ENCODE assay signal across 8 cellular contexts in the genomic region with DNA sequence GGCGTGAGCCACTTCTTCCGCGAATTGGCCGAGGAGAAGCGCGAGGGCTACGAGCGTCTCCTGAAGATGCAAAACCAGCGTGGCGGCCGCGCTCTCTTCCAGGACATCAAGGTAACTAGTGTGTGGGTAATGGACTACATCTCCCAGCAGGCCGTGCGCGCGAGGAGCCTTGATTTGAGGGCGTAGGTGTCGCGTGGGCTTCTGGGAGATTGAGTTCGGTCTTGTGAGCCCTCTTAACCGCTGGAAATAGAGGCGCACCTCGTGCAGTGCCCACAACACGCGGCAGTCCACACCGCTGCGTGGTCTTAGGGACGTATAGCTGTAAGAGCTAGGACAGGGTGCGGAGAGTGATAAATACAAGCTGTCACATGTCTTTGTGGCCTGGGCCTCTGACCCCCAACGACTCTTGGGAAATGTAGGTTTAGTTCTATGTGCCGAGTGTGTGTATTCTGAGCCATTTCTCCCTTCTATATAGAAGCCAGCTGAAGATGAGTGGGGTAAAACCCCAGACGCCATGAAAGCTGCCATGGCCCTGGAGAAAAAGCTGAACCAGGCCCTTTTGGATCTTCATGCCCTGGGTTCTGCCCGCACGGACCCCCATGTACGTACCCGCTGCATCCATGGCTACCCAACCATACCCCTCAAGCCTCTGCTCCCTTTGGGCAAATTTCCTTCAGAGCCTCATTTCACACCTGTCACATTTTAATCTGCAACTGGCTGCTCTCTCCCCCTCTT. TPM values are rescaled to one million over a fixed set of nuclear protein-coding genes. Genes with fewer than 3 reads are reported as not detected.
DNase-seq lines count a peak whose midpoint lies in the region; ATAC-seq and TF ChIP-seq lines count a peak whose summit lies in the region.

No MANE protein-coding gene starts in this region.

- peak overlapping the region; percentile 97 for H3K27ac Mint-ChIP-seq in activated CD8-positive, alpha-beta memory T cell treated with anti-CD3 and anti-CD28 coated beads, Interleukin-2, amount 10 ng/mL, durations not matched to agents 7 days and 5 days
- peak overlapping the region; percentile 94 to 99 for H3K27ac Mint-ChIP-seq in effector memory CD8-positive, alpha-beta T cell

- H3K9ac ChIP-seq in mesendoderm (ENCODE audit: low read length) = peak overlapping the region; percentile 95

- no CpG with 5 or more reads among the region's 36 CpGs for WGBS in mesendoderm (ENCODE audit: extremely low coverage, insufficient coverage, low lambda C conversion rate)

- no peak for TF ChIP-seq CTCF in 22Rv1 (IDR thresholded peaks at IDR 0.05)

- peaks cover 67% of the 10 kb centered on the region for H3K4me1 Mint-ChIP-seq in activated CD8-positive, alpha-beta memory T cell treated with anti-CD3 and anti-CD28 coated beads, Interleukin-2, amount 10 ng/mL, durations not matched to agents 7 days and 5 days
- peaks cover 52 to 63% of the 10 kb centered on the region in 2 donors for H3K4me1 Mint-ChIP-seq in effector memory CD8-positive, alpha-beta T cell (ENCODE audit: low read depth in 2 of 2)

- no peak overlapping the region for H3K18ac ChIP-seq in mesendoderm (ENCODE audit: low read length)

- peak overlapping the region; percentile 96 for H3K56ac ChIP-seq in mesendoderm (ENCODE audit: low read length)

- H3K9me3 Mint-ChIP-seq in activated CD8-positive, alpha-beta memory T cell treated with anti-CD3 and anti-CD28 coated beads, Interleukin-2, amount 10 ng/mL, durations not matched to agents 7 days and 5 days (ENCODE audit: low read depth) = no peaks in the 10 kb centered on the region
- no peaks in the 10 kb centered on the region for H3K9me3 Mint-ChIP-seq in effector memory CD8-positive, alpha-beta T cell

- H3K27me3 ChIP-seq in mesendoderm (ENCODE audit: insufficient read depth, low read length, poor library complexity) = no peaks in the 10 kb centered on the region

- peaks cover 16% of the 10 kb centered on the region for H3K4me1 ChIP-seq in mesendoderm (ENCODE audit: control insufficient read depth, low read depth, low read length)

- H3K79me1 ChIP-seq in mesendoderm (ENCODE audit: low read length) = peaks cover 6% of the 10 kb centered on the region

- no peak overlapping the region for H2BK120ac ChIP-seq in mesendoderm (ENCODE audit: low read depth, low read length)

- H3K4me2 ChIP-seq in mesendoderm (ENCODE audit: low read length) = peak overlapping the region; percentile 99

- no peak overlapping the region for H4K8ac ChIP-seq in mesendoderm (ENCODE audit: low read depth, low read length)

- H4K5ac ChIP-seq in mesendoderm (ENCODE audit: low read length) = no peak overlapping the region

- peaks cover 13% of the 10 kb centered on the region for H3K79me2 ChIP-seq in mesendoderm (ENCODE audit: control insufficient read depth, insufficient read depth, low read length)

- H3K27me3 Mint-ChIP-seq in activated CD8-positive, alpha-beta memory T cell treated with anti-CD3 and anti-CD28 coated beads, Interleukin-2, amount 10 ng/mL, durations not matched to agents 7 days and 5 days = no peaks in the 10 kb centered on the region
- no peaks in the 10 kb centered on the region for H3K27me3 Mint-ChIP-seq in effector memory CD8-positive, alpha-beta T cell

- no peak overlapping the region for H2BK15ac ChIP-seq in mesendoderm (replicated peaks; ENCODE audit: low read depth)

- peak overlapping the region; percentile 83 for H3K27ac ChIP-seq in 22Rv1
- peak overlapping the region; percentile 32 for H3K27ac ChIP-seq in mesendoderm (ENCODE audit: low read depth, low read length)

- DNase-seq in HK-2 (ENCODE audit: unreplicated experiment) = peak; percentile 73
- peak; percentile 53 for DNase-seq in NK-92 (lab: John Stamatoyannopoulos, UW; ENCODE audit: unreplicated experiment)
- peak; percentile 95 for DNase-seq in activated CD8-positive, alpha-beta memory T cell treated with anti-CD3 and anti-CD28 coated beads, Interleukin-2, amount 10 ng/mL, durations not matched to agents 7 days and 5 days
- DNase-seq in effector memory CD8-positive, alpha-beta T cell = peak; percentile 82 to 90 (median 85)
- DNase-seq in mesendoderm = peak; percentile 91
- DNase-seq in stimulated activated CD8-positive, alpha-beta memory T cell treated with anti-CD3 and anti-CD28 coated beads, Interleukin-15, amount 100 ng/mL, for 1 hour (ENCODE audit: low read depth) = peak; percentile 82

- H3K36me3 ChIP-seq in mesendoderm (ENCODE audit: control insufficient read depth, insufficient read depth, low read length) = no peaks in the 10 kb centered on the region

- H3K4me3 ChIP-seq in mesendoderm (ENCODE audit: low read length) = peak overlapping the region; percentile 99

- H2AK5ac ChIP-seq in mesendoderm (ENCODE audit: low read length) = peak overlapping the region; percentile 93

- peak overlapping the region; percentile 99 for H3K4me3 Mint-ChIP-seq in activated CD8-positive, alpha-beta memory T cell treated with anti-CD3 and anti-CD28 coated beads, Interleukin-2, amount 10 ng/mL, durations not matched to agents 7 days and 5 days
- H3K4me3 Mint-ChIP-seq in effector memory CD8-positive, alpha-beta T cell = peak overlapping the region; percentile 97 to 98

- ATAC-seq in GM18867 (IDR thresholded peaks at IDR 0.05; ENCODE audit: unreplicated experiment) = peak; percentile 31
- ATAC-seq in activated CD8-positive, alpha-beta memory T cell treated with anti-CD3 and anti-CD28 coated beads, Interleukin-2, amount 10 ng/mL, durations not matched to agents 7 days and 5 days = peak; percentile 34
- ATAC-seq in effector memory CD8-positive, alpha-beta T cell (replicated peaks) = peak; percentile 76

- H3K23ac ChIP-seq in mesendoderm (ENCODE audit: low read length) = peak overlapping the region; percentile 96

- no peak overlapping the region for H3K4ac ChIP-seq in mesendoderm (ENCODE audit: low read depth, low read length)

- CTCF ChIA-PET in activated CD8-positive, alpha-beta memory T cell treated with anti-CD3 and anti-CD28 coated beads, Interleukin-2, amount 10 ng/mL, durations not matched to agents 7 days and 5 days (lab: Charles Lee) = interaction anchor here (1.0 to 3.6 kb wide), 6 partner anchors 11 to 130 kb away, joined by 3 to 20 read pairs (median 6); partner anchors contain the start of genes GYS1, HSD17B14 and RUVBL2

- H2BK5ac ChIP-seq in mesendoderm (ENCODE audit: low read length) = no peak overlapping the region

- H3K36me3 Mint-ChIP-seq in activated CD8-positive, alpha-beta memory T cell treated with anti-CD3 and anti-CD28 coated beads, Interleukin-2, amount 10 ng/mL, durations not matched to agents 7 days and 5 days = peaks cover 41% of the 10 kb centered on the region
- peaks cover 65% of the 10 kb centered on the region for H3K36me3 Mint-ChIP-seq in effector memory CD8-positive, alpha-beta T cell (ENCODE audit: insufficient read depth)

RNA-seq across cellular contexts. Expression of gene FTL, which starts 0.9 kb away (rescaled TPM):
- 1,000 to 10,000 TPM; 1,380 to 1,403 TPM for total RNA-seq in activated CD8-positive, alpha-beta memory T cell treated with anti-CD3 and anti-CD28 coated beads, Interleukin-2, amount 10 ng/mL, durations not matched to agents 7 days and 5 days
- polyA plus RNA-seq in mesendoderm (2013, experiment 1 of 2) = 2,631 TPM
- polyA plus RNA-seq in mesendoderm (2013, experiment 2 of 2) = 2,464 TPM

RNA-seq across cellular contexts. Expression of gene BAX, which starts 11.3 kb away (rescaled TPM):
- total RNA-seq in activated CD8-positive, alpha-beta memory T cell treated with anti-CD3 and anti-CD28 coated beads, Interleukin-2, amount 10 ng/mL, durations not matched to agents 7 days and 5 days = 100 to 1,000 TPM; 359 to 377 TPM
- 77.7 TPM for polyA plus RNA-seq in mesendoderm (2013, experiment 1 of 2)
- 82.3 TPM for polyA plus RNA-seq in mesendoderm (2013, experiment 2 of 2)

RNA-seq across cellular contexts. Expression of gene GYS1, which starts 27.1 kb away (rescaled TPM):
- total RNA-seq in activated CD8-positive, alpha-beta memory T cell treated with anti-CD3 and anti-CD28 coated beads, Interleukin-2, amount 10 ng/mL, durations not matched to agents 7 days and 5 days = 10 to 100 TPM; 44.0 to 65.5 TPM
- 20.1 TPM for polyA plus RNA-seq in mesendoderm (2013, experiment 1 of 2)
- polyA plus RNA-seq in mesendoderm (2013, experiment 2 of 2) = 19.3 TPM

RNA-seq across cellular contexts. Expression of gene RUVBL2, which starts 27.7 kb away (rescaled TPM):
- total RNA-seq in activated CD8-positive, alpha-beta memory T cell treated with anti-CD3 and anti-CD28 coated beads, Interleukin-2, amount 10 ng/mL, durations not matched to agents 7 days and 5 days = 100 to 1,000 TPM; 124 to 125 TPM
- 88.9 TPM for polyA plus RNA-seq in mesendoderm (2013, experiment 1 of 2)
- polyA plus RNA-seq in mesendoderm (2013, experiment 2 of 2) = 92.5 TPM

RNA-seq across cellular contexts. Expression of gene DHDH, which starts 32.5 kb away (rescaled TPM):
- total RNA-seq in activated CD8-positive, alpha-beta memory T cell treated with anti-CD3 and anti-CD28 coated beads, Interleukin-2, amount 10 ng/mL, durations not matched to agents 7 days and 5 days = 1 to 10 TPM in 1 of 2 experiments, under 1 TPM in 1; 0.96 to 1.1 TPM
- polyA plus RNA-seq in mesendoderm (2013, experiment 1 of 2) = 0.27 TPM
- 0.36 TPM for polyA plus RNA-seq in mesendoderm (2013, experiment 2 of 2)

Comparison
In these comparisons a context has a peak if more than half of its experiments do, and no peak if none do; other contexts are left out.
1. Peak in every context shown above with its lines: DNase-seq, ATAC-seq, H3K4me3 ChIP-seq and H3K27ac ChIP-seq.